1 cellular context compared by ENCODE assay signal in genomic region chr2:226902041-226902972, GRCh38.
TF ChIP-seq lines count a peak whose summit lies in the region.

No MANE protein-coding gene starts in this region.

TF ChIP-seq in SK-N-SH treated with all-trans-retinoic acid at 6 μM for 48 hours, 23 proteins besides CTCF, POLR2A, EP300 and RAD21:
- TF ChIP-seq POU6F1 (CRISPR knock-in tag; IDR thresholded peaks at IDR 0.05; ENCODE audit: borderline replicate concordance, low read depth) (no peak), ISL1 (CRISPR knock-in tag; IDR thresholded peaks at IDR 0.05) (peak; percentile 83), CSDC2 (CRISPR knock-in tag; IDR thresholded peaks at IDR 0.05) (no peak), ZFP3 (CRISPR knock-in tag; IDR thresholded peaks at IDR 0.05) (0 out of 2 replicates have a peak, but pooled peaks have one; percentile 38)
